In the genomic region with DNA sequence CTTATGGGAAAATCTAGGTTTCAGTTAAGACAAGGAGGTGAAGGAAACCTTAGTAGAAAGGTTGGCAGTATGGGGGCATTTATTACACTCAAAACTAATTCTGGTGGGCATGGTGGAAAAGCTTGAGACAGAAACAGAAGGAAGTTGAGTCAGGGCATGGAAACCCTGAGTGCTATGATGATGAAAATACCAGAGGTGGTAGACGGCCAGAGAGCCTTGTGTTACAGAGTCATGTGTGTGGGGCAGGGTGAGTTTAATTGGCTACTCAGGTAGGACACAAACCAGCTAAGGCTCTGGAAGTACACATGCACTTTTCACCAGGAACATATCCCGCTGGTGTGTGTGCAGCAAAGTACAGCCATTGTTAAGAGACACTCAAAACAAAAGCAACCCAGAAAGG, we compare ENCODE assay signal across 28 cellular contexts.
"Had no signal": no experiment of that assay in that cellular context is flagged by ENCODE, and none has a peak within 500 bp of the region (broad histone marks: within the 10 kb centered on the region; RNA-seq: fewer than 3 reads in every experiment).

No MANE protein-coding gene starts in this region.

- H3K4me1 ChIP-seq: left lung, lower lobe of right lung, right atrium auricular region, right lobe of liver, stomach, testis, thyroid gland, transverse colon, upper lobe of left lung, vagina had no signal

- ATAC-seq: left colon; left lung; lower lobe of right lung; natural killer cell; right lobe of liver; stimulated activated naive B cell treated with anti-CD40 and anti-IgM and Interleukin-4, amounts not matched to agents 10 μg/mL and 1 μg/mL and 100 μg/mL, for 72 hours had no signal

- H3K9me3 ChIP-seq: left lung, lower lobe of right lung, ovary, right atrium auricular region, right lobe of liver, stomach, testis, thyroid gland, transverse colon, upper lobe of left lung, vagina had no signal

- H3K4me1 Mint-ChIP-seq: immature natural killer cell; mesothelial cell of epicardium; naive B cell; natural killer cell; nephron progenitor cell; stimulated activated naive B cell treated with anti-CD40 and anti-IgM and Interleukin-4, amounts not matched to agents 10 μg/mL and 1 μg/mL and 100 μg/mL, for 72 hours had no signal

- H3K4me3 Mint-ChIP-seq: immature natural killer cell; mesothelial cell of epicardium; naive B cell; natural killer cell; nephron progenitor cell; stimulated activated naive B cell treated with anti-CD40 and anti-IgM and Interleukin-4, amounts not matched to agents 10 μg/mL and 1 μg/mL and 100 μg/mL, for 72 hours had no signal

- FAIRE-seq: islet of Langerhans, kidney had no signal

- H3K36me3 ChIP-seq: left lung, lower lobe of right lung, ovary, right atrium auricular region, right lobe of liver, stomach, thyroid gland, transverse colon, upper lobe of left lung, vagina had no signal

- H3K27ac ChIP-seq: left lung, lower lobe of right lung, ovary, right atrium auricular region, right lobe of liver, stomach, testis, thyroid gland, transverse colon, upper lobe of left lung, vagina had no signal

- H3K27me3 ChIP-seq: left lung, ovary, right atrium auricular region, right lobe of liver, testis, thyroid gland, transverse colon, upper lobe of left lung, vagina had no signal

- H3K4me2 ChIP-seq: smooth muscle cell had no signal

- H3K4me3 ChIP-seq: left lung, lower lobe of right lung, ovary, right atrium auricular region, right lobe of liver, smooth muscle cell, stomach, testis, thyroid gland, transverse colon, upper lobe of left lung, vagina had no signal

- H3K27ac Mint-ChIP-seq: immature natural killer cell; mesothelial cell of epicardium; naive B cell; natural killer cell; nephron progenitor cell; progenitor cell of endocrine pancreas; stimulated activated naive B cell treated with anti-CD40 and anti-IgM and Interleukin-4, amounts not matched to agents 10 μg/mL and 1 μg/mL and 100 μg/mL, for 72 hours had no signal

- H3K9me3 Mint-ChIP-seq: immature natural killer cell; mesothelial cell of epicardium; naive B cell; natural killer cell; nephron progenitor cell; stimulated activated naive B cell treated with anti-CD40 and anti-IgM and Interleukin-4, amounts not matched to agents 10 μg/mL and 1 μg/mL and 100 μg/mL, for 72 hours had no signal

- DNase-seq: hypothalamus; immature natural killer cell; kidney; left colon; left lung; lower lobe of right lung; mesendoderm; naive B cell; natural killer cell; nephron progenitor cell; ovary; right lobe of liver; stimulated activated CD4-positive, alpha-beta T cell treated with anti-CD3 and anti-CD28 coated beads, Interleukin-1b, Interleukin-23, amount 100 ng/mL, for 48 hours; stimulated activated CD4-positive, alpha-beta T cell treated with anti-CD3 and anti-CD28 coated beads, Interleukin-2, amount 100 ng/mL, for 48 hours; stimulated activated CD4-positive, alpha-beta T cell treated with anti-CD3 and anti-CD28 coated beads, Interleukin-4, amount 100 ng/mL, for 4 hours; stimulated activated CD8-positive, alpha-beta memory T cell treated with anti-CD3 and anti-CD28 coated beads, Interleukin-4, amount 100 ng/mL, for 48 hours; stimulated activated naive B cell treated with anti-CD40 and anti-IgM and Interleukin-4, amounts not matched to agents 10 μg/mL and 1 μg/mL and 100 μg/mL, for 72 hours; stomach; testis; thyroid gland; transverse colon; upper lobe of left lung had no signal

- H3K36me3 Mint-ChIP-seq: immature natural killer cell; mesothelial cell of epicardium; naive B cell; natural killer cell; stimulated activated naive B cell treated with anti-CD40 and anti-IgM and Interleukin-4, amounts not matched to agents 10 μg/mL and 1 μg/mL and 100 μg/mL, for 72 hours had no signal
